ENCODE assay signal across 28 cellular contexts in genomic region chr14:76986261-76986565, GRCh38. TPM values are rescaled to one million over a fixed set of nuclear protein-coding genes. Genes with fewer than 3 reads are reported as not detected.
A peak's percentile ranks its signal among the peaks of the same experiment; 100 is the strongest.
DNase-seq lines count a peak whose midpoint lies in the region; ATAC-seq, FAIRE-seq and TF ChIP-seq lines count a peak whose summit lies in the region.
"Had no signal": no experiment of that assay in that cellular context is flagged by ENCODE, and none has a peak within 500 bp of the region (broad histone marks: within the 10 kb centered on the region; RNA-seq: fewer than 3 reads in every experiment).

No MANE protein-coding gene starts in this region.

- DNase-seq in cardiac muscle cell (ENCODE audit: low read depth in 1 of 2, low spot score in 1 of 2) (no peak), Right ventricle myocardium superior (no peak), astrocyte (ENCODE audit: low read depth) (no peak), suprapubic skin (ENCODE audit: low spot score in 2 of 2) (no peak), SW 1271 (lab: John Stamatoyannopoulos, UW) (no peak)
- no peak for DNase-seq in natural killer cell treated with Interleukin-12 subunit alpha and Interleukin-12 subunit beta and Interleukin-15 and Interleukin-18, amount 100 ng/mL, for 72 hours (ENCODE audit: low spot score)
- DNase-seq: activated CD4-positive, alpha-beta T cell treated with anti-CD3 and anti-CD28 coated beads for 36 hours; activated naive CD4-positive, alpha-beta T cell treated with anti-CD3 and anti-CD28 coated beads, Interleukin-2, amount 50 U/mL, for 16 hours; activated T-cell treated with anti-CD3 and anti-CD28 coated beads, Interleukin-2, amount 50 U/mL, for 72 hours; BE2C; caudate nucleus; COR-L47; foreskin keratinocyte; GF-D8; H9; heart right ventricle; KG1; MM.1S; NCI-H2029 treated with DMSO at 0.1 percent for 48 hours; NCI-H774; stimulated activated CD8-positive, alpha-beta memory T cell treated with anti-CD3 and anti-CD28 coated beads, Interleukin-4, amount 100 ng/mL, for 48 hours; stomach; tibial artery had no signal

- H3K4me2 ChIP-seq in astrocyte (ENCODE audit: low read length) = peak overlapping the region; percentile 35

- no peaks in the 10 kb centered on the region for H3K79me2 ChIP-seq in astrocyte (ENCODE audit: insufficient read depth, low read length)

- WGBS in suprapubic skin = 89% methylated on average over 3 of the region's 4 CpGs

- FAIRE-seq in astrocyte (lab: Jason Lieb, UNC) = no peak

- H3K4me3 ChIP-seq in cardiac muscle cell (no peak overlapping the region), astrocyte (ENCODE audit: insufficient read depth, low read depth, low read length) (no peak overlapping the region), suprapubic skin (no peak overlapping the region)
- H3K4me3 ChIP-seq: esophagus muscularis mucosa, heart right ventricle, SK-N-MC, stomach, tibial artery had no signal

- intact Hi-C loops in Right ventricle myocardium superior (cut with DNase I) = no loop called here

- TF ChIP-seq POLR2A in suprapubic skin (IDR thresholded peaks at IDR 0.05) = no peak

- H3K27ac ChIP-seq in cardiac muscle cell (peak overlapping the region; percentile 74), astrocyte (ENCODE audit: low read depth, low read length) (no peak overlapping the region), suprapubic skin (no peak overlapping the region)
- H3K27ac ChIP-seq: esophagus muscularis mucosa, foreskin keratinocyte, heart right ventricle, SK-N-MC, stomach, tibial artery had no signal

- H3K36me3 ChIP-seq in cardiac muscle cell (no peaks in the 10 kb centered on the region), astrocyte (ENCODE audit: insufficient read depth, low read length) (no peaks in the 10 kb centered on the region), suprapubic skin (no peaks in the 10 kb centered on the region)
- H3K36me3 ChIP-seq: BE2C, esophagus muscularis mucosa, heart right ventricle, stomach, tibial artery had no signal

- H3K4me3 Mint-ChIP-seq in astrocyte (ENCODE audit: unreplicated experiment) = no peak overlapping the region
- peak overlapping the region; percentile 45 for H3K4me3 Mint-ChIP-seq in natural killer cell treated with Interleukin-12 subunit alpha and Interleukin-12 subunit beta and Interleukin-15 and Interleukin-18, amount 100 ng/mL, for 72 hours
- H3K4me3 Mint-ChIP-seq: activated CD4-positive, alpha-beta T cell treated with anti-CD3 and anti-CD28 coated beads for 36 hours; activated T-cell treated with anti-CD3 and anti-CD28 coated beads, Interleukin-2, amount 50 U/mL, for 72 hours; dendritic cell treated with granulocyte-macrophage colony-stimulating factor and Interleukin-4, amounts not matched to agents 40 ng/mL and 50 ng/mL, for 4 days had no signal

- H2AFZ ChIP-seq in astrocyte (ENCODE audit: low read depth, low read length) = no peak overlapping the region

- TF ChIP-seq CTCF in cardiac muscle cell (IDR thresholded peaks at IDR 0.05; ENCODE audit: low read depth, low read length) = no peak
- no peak for TF ChIP-seq CTCF in astrocyte (IDR thresholded peaks at IDR 0.05; ENCODE audit: insufficient read depth, low read depth, low read length)
- no peak for TF ChIP-seq CTCF in suprapubic skin (IDR thresholded peaks at IDR 0.05)

- H4K20me1 ChIP-seq in astrocyte (ENCODE audit: insufficient read depth, low read length) = no peaks in the 10 kb centered on the region

- no peaks in the 10 kb centered on the region for H3K9me3 ChIP-seq in cardiac muscle cell (ENCODE audit: low read depth)
- H3K9me3 ChIP-seq in astrocyte (ENCODE audit: insufficient read depth, low read depth, low read length) = peaks cover 8% of the 10 kb centered on the region
- H3K9me3 ChIP-seq in suprapubic skin = no peaks in the 10 kb centered on the region
- H3K9me3 ChIP-seq: BE2C, esophagus muscularis mucosa, tibial artery had no signal

- ATAC-seq in Right ventricle myocardium superior (ENCODE audit: poor library complexity) (no peak), GM19452 (IDR thresholded peaks at IDR 0.05; ENCODE audit: unreplicated experiment) (no peak), HG03439 (IDR thresholded peaks at IDR 0.05; ENCODE audit: unreplicated experiment) (no peak)
- ATAC-seq in natural killer cell treated with Interleukin-12 subunit alpha and Interleukin-12 subunit beta and Interleukin-15 and Interleukin-18, amount 100 ng/mL, for 72 hours = no peak
- ATAC-seq: activated CD4-positive, alpha-beta T cell treated with anti-CD3 and anti-CD28 coated beads for 36 hours; activated T-cell treated with anti-CD3 and anti-CD28 coated beads, Interleukin-2, amount 50 U/mL, for 72 hours had no signal

- H3K4me1 ChIP-seq in cardiac muscle cell (ENCODE audit: low read depth) = peaks cover 25% of the 10 kb centered on the region
- H3K4me1 ChIP-seq in astrocyte (ENCODE audit: insufficient read depth, low read length) = peaks cover 19% of the 10 kb centered on the region
- no peaks in the 10 kb centered on the region for H3K4me1 ChIP-seq in suprapubic skin
- H3K4me1 ChIP-seq: esophagus muscularis mucosa, foreskin keratinocyte had no signal

- H3K4me1 Mint-ChIP-seq in astrocyte (ENCODE audit: low read depth, unreplicated experiment) = peaks cover 37% of the 10 kb centered on the region
- H3K4me1 Mint-ChIP-seq in natural killer cell treated with Interleukin-12 subunit alpha and Interleukin-12 subunit beta and Interleukin-15 and Interleukin-18, amount 100 ng/mL, for 72 hours (ENCODE audit: low read depth in 2 of 2) = peaks cover 11 to 33% of the 10 kb centered on the region in 2 donors

- peaks cover 4% of the 10 kb centered on the region for H3K36me3 Mint-ChIP-seq in astrocyte (ENCODE audit: low read depth, unreplicated experiment)
- H3K36me3 Mint-ChIP-seq in natural killer cell treated with Interleukin-12 subunit alpha and Interleukin-12 subunit beta and Interleukin-15 and Interleukin-18, amount 100 ng/mL, for 72 hours = no peaks in the 10 kb centered on the region

- peaks cover 6% of the 10 kb centered on the region for H3K9me3 Mint-ChIP-seq in astrocyte (ENCODE audit: unreplicated experiment)
- H3K9me3 Mint-ChIP-seq in natural killer cell treated with Interleukin-12 subunit alpha and Interleukin-12 subunit beta and Interleukin-15 and Interleukin-18, amount 100 ng/mL, for 72 hours = no peaks in the 10 kb centered on the region

- H3K27ac Mint-ChIP-seq in astrocyte (ENCODE audit: unreplicated experiment) = peak overlapping the region; percentile 85
- H3K27ac Mint-ChIP-seq in natural killer cell treated with Interleukin-12 subunit alpha and Interleukin-12 subunit beta and Interleukin-15 and Interleukin-18, amount 100 ng/mL, for 72 hours = peak overlapping the region in 1 of 2 donors; percentile 63
- H3K27ac Mint-ChIP-seq: activated CD4-positive, alpha-beta T cell treated with anti-CD3 and anti-CD28 coated beads for 36 hours; activated T-cell treated with anti-CD3 and anti-CD28 coated beads, Interleukin-2, amount 50 U/mL, for 72 hours; dendritic cell treated with granulocyte-macrophage colony-stimulating factor and Interleukin-4, amounts not matched to agents 40 ng/mL and 50 ng/mL, for 4 days had no signal

- TF ChIP-seq EP300 in suprapubic skin (IDR thresholded peaks at IDR 0.05) = no peak

- peaks cover 1% of the 10 kb centered on the region for H3K27me3 Mint-ChIP-seq in astrocyte (ENCODE audit: low read depth, unreplicated experiment)
- peaks cover 0 to 2% of the 10 kb centered on the region in 2 donors for H3K27me3 Mint-ChIP-seq in natural killer cell treated with Interleukin-12 subunit alpha and Interleukin-12 subunit beta and Interleukin-15 and Interleukin-18, amount 100 ng/mL, for 72 hours
- H3K27me3 Mint-ChIP-seq: activated CD4-positive, alpha-beta T cell treated with anti-CD3 and anti-CD28 coated beads for 36 hours had no signal

- H3K27me3 ChIP-seq in cardiac muscle cell (no peaks in the 10 kb centered on the region), astrocyte (ENCODE audit: insufficient read depth, low read length) (no peaks in the 10 kb centered on the region), suprapubic skin (no peaks in the 10 kb centered on the region)
- H3K27me3 ChIP-seq: BE2C, esophagus muscularis mucosa, foreskin keratinocyte, heart right ventricle, stomach, tibial artery had no signal

- H3K9ac ChIP-seq in astrocyte (ENCODE audit: low read length) = no peak overlapping the region

RNA-seq across cellular contexts. Expression of gene IRF2BPL, which starts 42.3 kb away (rescaled TPM):
- total RNA-seq in cardiac muscle cell (128 and 185 TPM in 2 replicates), Right ventricle myocardium superior (38.8 TPM), astrocyte (42.7 and 55.3 TPM in 2 replicates), suprapubic skin (10 to 100 TPM; 44.7 to 72.7 (median 65.6) TPM)
- 43.7 and 88.2 TPM in 2 replicates for polyA plus RNA-seq in cardiac muscle cell
- 10 to 100 TPM; 18.0 to 28.9 TPM for total RNA-seq in natural killer cell treated with Interleukin-12 subunit alpha and Interleukin-12 subunit beta and Interleukin-15 and Interleukin-18, amount 100 ng/mL, for 72 hours
